8 cellular contexts compared by ENCODE assay signal in genomic region chr10:30695481-30696224, GRCh38.
DNase-seq lines count a peak whose midpoint lies in the region; TF ChIP-seq lines count a peak whose summit lies in the region.
"Not testable (repeated sequence)": the region's sequence is repeated elsewhere in the genome, so short reads cannot be mapped to it uniquely, and the experiment has no call there.

No MANE protein-coding gene starts in this region.

- not testable (repeated sequence) for H3K36me3 Mint-ChIP-seq in CD8-positive, alpha-beta memory T cell; activated naive CD8-positive, alpha-beta T cell
- H3K36me3 Mint-ChIP-seq in T-helper 2 cell treated with Interferon-gamma antibody and Interleukin-4, amounts not matched to agents 5 μg/mL and 100 μg/mL, for 36 hours (ENCODE audit: low read depth): peaks cover 13% of the 10 kb centered on the region

- POLR2A ChIA-PET in CD8-positive, alpha-beta memory T cell (lab: Charles Lee): interaction anchor here (1.3 kb wide), 1 partner anchor 27 kb away, joined by 3 read pairs; no protein-coding TSS in a partner anchor

- H3K36me3 ChIP-seq in CD8-positive, alpha-beta memory T cell (ENCODE audit: insufficient read depth, low read length); MG63; rectal smooth muscle tissue (ENCODE audit: control insufficient read depth, insufficient read depth, low read length): not testable (repeated sequence)

- H3K27ac ChIP-seq in CD8-positive, alpha-beta memory T cell (ENCODE audit: low read depth, low read length): not testable (repeated sequence)
- peak overlapping the region; percentile 82 for H3K27ac ChIP-seq in rectal smooth muscle tissue (ENCODE audit: low read depth, low read length)

- not testable (repeated sequence) for H3K27me3 ChIP-seq in CD8-positive, alpha-beta memory T cell (ENCODE audit: insufficient read depth, low read length, poor library complexity, severe bottlenecking); MG63; rectal smooth muscle tissue (ENCODE audit: control insufficient read depth, insufficient read depth, low read length)

- peak overlapping the region; percentile 32 to 92 (median 75) for H3K27ac Mint-ChIP-seq in CD8-positive, alpha-beta memory T cell
- H3K27ac Mint-ChIP-seq in T-helper 2 cell treated with Interferon-gamma antibody and Interleukin-4, amounts not matched to agents 5 μg/mL and 100 μg/mL, for 36 hours: peak overlapping the region; percentile 91
- peak overlapping the region; percentile 93 for H3K27ac Mint-ChIP-seq in activated naive CD8-positive, alpha-beta T cell

- peaks cover 44 to 55% (median 52%) of the 10 kb centered on the region in 3 donors for H3K4me1 Mint-ChIP-seq in CD8-positive, alpha-beta memory T cell
- peaks cover 55% of the 10 kb centered on the region for H3K4me1 Mint-ChIP-seq in T-helper 2 cell treated with Interferon-gamma antibody and Interleukin-4, amounts not matched to agents 5 μg/mL and 100 μg/mL, for 36 hours (ENCODE audit: low read depth)
- H3K4me1 Mint-ChIP-seq in activated naive CD8-positive, alpha-beta T cell (ENCODE audit: low read depth): peaks cover 60% of the 10 kb centered on the region

- H3K9me3 Mint-ChIP-seq in CD8-positive, alpha-beta memory T cell; T-helper 2 cell treated with Interferon-gamma antibody and Interleukin-4, amounts not matched to agents 5 μg/mL and 100 μg/mL, for 36 hours; activated naive CD8-positive, alpha-beta T cell (ENCODE audit: low read depth): not testable (repeated sequence)

- H3K4me3 ChIP-seq in CD8-positive, alpha-beta memory T cell (ENCODE audit: low read length): peak overlapping the region; percentile 38
- H3K4me3 ChIP-seq in MG63; fibroblast of mammary gland (ENCODE audit: control insufficient read depth, low read depth, low read length); rectal smooth muscle tissue (ENCODE audit: low read length): not testable (repeated sequence)

- not testable (repeated sequence) for TF ChIP-seq CTCF in fibroblast of mammary gland (conservative IDR thresholded peaks at IDR 0.05; ENCODE audit: control insufficient read depth, insufficient read depth, low read depth, low read length)

- not testable (repeated sequence) for H3K27me3 Mint-ChIP-seq in CD8-positive, alpha-beta memory T cell; T-helper 2 cell treated with Interferon-gamma antibody and Interleukin-4, amounts not matched to agents 5 μg/mL and 100 μg/mL, for 36 hours (ENCODE audit: low read depth); activated naive CD8-positive, alpha-beta T cell

- CTCF ChIA-PET in CD8-positive, alpha-beta memory T cell (lab: Charles Lee): interaction anchor here (1.1 to 1.7 kb wide), 2 partner anchors 8 to 24 kb away, joined by 5 read pairs; no protein-coding TSS in a partner anchor

- H3K4me1 ChIP-seq in CD8-positive, alpha-beta memory T cell (ENCODE audit: insufficient read depth, low read length): peaks cover 48% of the 10 kb centered on the region
- not testable (repeated sequence) for H3K4me1 ChIP-seq in rectal smooth muscle tissue (ENCODE audit: control insufficient read depth, insufficient read depth, low read length)

- not testable (repeated sequence) for H3K9me3 ChIP-seq in CD8-positive, alpha-beta memory T cell (ENCODE audit: low read length); MG63

- not testable (repeated sequence) for H3K9ac ChIP-seq in rectal smooth muscle tissue (ENCODE audit: low read length)

- DNase-seq in CD8-positive, alpha-beta memory T cell: peak in 4 of 5 donors; percentile 16 to 78 (median 35)
- DNase-seq in MG63: peak; percentile 34
- DNase-seq in T-helper 2 cell treated with Interferon-gamma antibody and Interleukin-4, amounts not matched to agents 5 μg/mL and 100 μg/mL, for 36 hours (ENCODE audit: low spot score): peak; percentile 87
- peak; percentile 49 for DNase-seq in activated CD8-positive, alpha-beta memory T cell treated with anti-CD3 and anti-CD28 coated beads, Interleukin-2, amount 50 U/mL, for 1 hour (ENCODE audit: extremely low read depth)
- peak; percentile 49 for DNase-seq in fibroblast of mammary gland (ENCODE audit: low read depth)
- peak; percentile 54 to 72 for DNase-seq in stimulated activated CD8-positive, alpha-beta memory T cell treated with anti-CD3 and anti-CD28 coated beads, Interleukin-15, amount 100 ng/mL, for 4 hours (ENCODE audit: low read depth in 2 of 2)

- peak overlapping the region; percentile 46 to 87 (median 72) for H3K4me3 Mint-ChIP-seq in CD8-positive, alpha-beta memory T cell
- peak overlapping the region; percentile 62 for H3K4me3 Mint-ChIP-seq in T-helper 2 cell treated with Interferon-gamma antibody and Interleukin-4, amounts not matched to agents 5 μg/mL and 100 μg/mL, for 36 hours
- H3K4me3 Mint-ChIP-seq in activated naive CD8-positive, alpha-beta T cell: peak overlapping the region; percentile 66

Comparison
In these comparisons a context has a peak if more than half of its experiments do, and no peak if none do; other contexts are left out.
1. DNase-seq: peak in every context shown above with its lines; median percentile 87 in T-helper 2 cell treated with Interferon-gamma antibody and Interleukin-4, amounts not matched to agents 5 μg/mL and 100 μg/mL, for 36 hours; 63 in stimulated activated CD8-positive, alpha-beta memory T cell treated with anti-CD3 and anti-CD28 coated beads, Interleukin-15, amount 100 ng/mL, for 4 hours; 49 in activated CD8-positive, alpha-beta memory T cell treated with anti-CD3 and anti-CD28 coated beads, Interleukin-2, amount 50 U/mL, for 1 hour; 49 in fibroblast of mammary gland; 35 in CD8-positive, alpha-beta memory T cell; 34 in MG63.